Comparison of ENCODE assay signal across 21 cellular contexts in genomic region chr12:52714887-52715281, GRCh38. TPM values are rescaled to one million over a fixed set of nuclear protein-coding genes. Genes with fewer than 3 reads are reported as not detected.
A peak's percentile ranks its signal among the peaks of the same experiment; 100 is the strongest.
DNase-seq lines count a peak whose midpoint lies in the region; TF ChIP-seq lines count a peak whose summit lies in the region.
"Had no signal": no experiment of that assay in that cellular context is flagged by ENCODE, and none has a peak within 500 bp of the region (broad histone marks: within the 10 kb centered on the region; RNA-seq: fewer than 3 reads in every experiment).

No MANE protein-coding gene starts in this region.

- peak overlapping the region; percentile 41 for H3K4me3 Mint-ChIP-seq in activated naive CD4-positive, alpha-beta T cell treated with anti-CD3 and anti-CD28 coated beads for 36 hours
- no peak overlapping the region for H3K4me3 Mint-ChIP-seq in activated naive CD4-positive, alpha-beta T cell treated with anti-CD3 and anti-CD28 coated beads, Interleukin-2, amount 10 ng/mL, durations not matched to agents 7 days and 5 days
- H3K4me3 Mint-ChIP-seq in activated naive CD8-positive, alpha-beta T cell = peak overlapping the region; percentile 68
- H3K4me3 Mint-ChIP-seq in mesothelial cell of epicardium = peak overlapping the region; percentile 28
- H3K4me3 Mint-ChIP-seq in type B pancreatic cell = peak overlapping the region; percentile 51

- intact Hi-C loops in activated naive CD4-positive, alpha-beta T cell treated with anti-CD3 and anti-CD28 coated beads for 36 hours (cut with micrococcal nuclease) = no loop called here

- DNase-seq in activated naive CD4-positive, alpha-beta T cell treated with anti-CD3 and anti-CD28 coated beads for 36 hours = no peak
- DNase-seq in activated naive CD4-positive, alpha-beta T cell treated with anti-CD3 and anti-CD28 coated beads, Interleukin-2, amount 10 ng/mL, durations not matched to agents 7 days and 5 days = no peak
- no peak for DNase-seq in mesothelial cell of epicardium (ENCODE audit: low spot score in 2 of 2, unreplicated experiment in 2 of 2)
- no peak for DNase-seq in type B pancreatic cell (ENCODE audit: extremely low spot score, unreplicated experiment)
- DNase-seq in dedifferentiated amniotic fluid mesenchymal stem cell (ENCODE audit: extremely low spot score) = no peak
- DNase-seq in NCI-H146 (lab: John Stamatoyannopoulos, UW) = no peak
- DNase-seq in NCI-H2107 (lab: John Stamatoyannopoulos, UW) = no peak
- DNase-seq: activated CD4-positive, alpha-beta T cell treated with anti-CD3 and anti-CD28 coated beads, Interleukin-2, amount 50 U/mL, for 1 hour; activated naive CD4-positive, alpha-beta T cell treated with anti-CD3 and anti-CD28 coated beads, Interleukin-2, amount 50 U/mL, for 16 hours; effector CD8-positive, alpha-beta T cell; EL; foreskin keratinocyte; hippocampal formation; left ventricle myocardium superior; NCI-H1436 treated with DMSO at 0.1 percent for 48 hours; T-helper 2 cell had no signal

- no peak overlapping the region for H3K27ac Mint-ChIP-seq in activated naive CD4-positive, alpha-beta T cell treated with anti-CD3 and anti-CD28 coated beads for 36 hours
- no peak overlapping the region for H3K27ac Mint-ChIP-seq in activated naive CD4-positive, alpha-beta T cell treated with anti-CD3 and anti-CD28 coated beads, Interleukin-2, amount 10 ng/mL, durations not matched to agents 7 days and 5 days
- H3K27ac Mint-ChIP-seq in activated naive CD8-positive, alpha-beta T cell = peak overlapping the region; percentile 16
- H3K27ac Mint-ChIP-seq in mesothelial cell of epicardium (no peak overlapping the region), type B pancreatic cell (no peak overlapping the region)
- H3K27ac Mint-ChIP-seq: H9 had no signal

- H3K4me1 Mint-ChIP-seq in activated naive CD4-positive, alpha-beta T cell treated with anti-CD3 and anti-CD28 coated beads for 36 hours (ENCODE audit: low read depth) = peaks cover 12% of the 10 kb centered on the region
- peaks cover 13% of the 10 kb centered on the region for H3K4me1 Mint-ChIP-seq in activated naive CD4-positive, alpha-beta T cell treated with anti-CD3 and anti-CD28 coated beads, Interleukin-2, amount 10 ng/mL, durations not matched to agents 7 days and 5 days
- H3K4me1 Mint-ChIP-seq in activated naive CD8-positive, alpha-beta T cell (ENCODE audit: low read depth) = peaks cover 11% of the 10 kb centered on the region
- H3K4me1 Mint-ChIP-seq in mesothelial cell of epicardium = peaks cover 3% of the 10 kb centered on the region
- H3K4me1 Mint-ChIP-seq in type B pancreatic cell (ENCODE audit: unreplicated experiment) = peaks cover 3% of the 10 kb centered on the region

- H3K9me3 Mint-ChIP-seq in activated naive CD4-positive, alpha-beta T cell treated with anti-CD3 and anti-CD28 coated beads for 36 hours = no peaks in the 10 kb centered on the region
- H3K9me3 Mint-ChIP-seq in activated naive CD4-positive, alpha-beta T cell treated with anti-CD3 and anti-CD28 coated beads, Interleukin-2, amount 10 ng/mL, durations not matched to agents 7 days and 5 days = no peaks in the 10 kb centered on the region
- no peaks in the 10 kb centered on the region for H3K9me3 Mint-ChIP-seq in activated naive CD8-positive, alpha-beta T cell (ENCODE audit: low read depth)
- peaks cover 4% of the 10 kb centered on the region for H3K9me3 Mint-ChIP-seq in mesothelial cell of epicardium
- no peaks in the 10 kb centered on the region for H3K9me3 Mint-ChIP-seq in type B pancreatic cell

- CTCF ChIA-PET in activated naive CD4-positive, alpha-beta T cell treated with anti-CD3 and anti-CD28 coated beads for 36 hours (lab: Charles Lee) = interaction anchor here (0.8 to 1.3 kb wide), 2 partner anchors 156 to 165 kb away, joined by 3 to 4 read pairs; no protein-coding TSS in a partner anchor
- CTCF ChIA-PET in activated naive CD4-positive, alpha-beta T cell treated with anti-CD3 and anti-CD28 coated beads, Interleukin-2, amount 10 ng/mL, durations not matched to agents 7 days and 5 days (lab: Charles Lee) = interaction anchor here (0.7 to 1.4 kb wide), 2 partner anchors 114 to 131 kb away, joined by 3 to 4 read pairs; no protein-coding TSS in a partner anchor

- H3K36me3 Mint-ChIP-seq in activated naive CD4-positive, alpha-beta T cell treated with anti-CD3 and anti-CD28 coated beads for 36 hours (ENCODE audit: low read depth) = no peaks in the 10 kb centered on the region
- H3K36me3 Mint-ChIP-seq in activated naive CD4-positive, alpha-beta T cell treated with anti-CD3 and anti-CD28 coated beads, Interleukin-2, amount 10 ng/mL, durations not matched to agents 7 days and 5 days = no peaks in the 10 kb centered on the region
- no peaks in the 10 kb centered on the region for H3K36me3 Mint-ChIP-seq in activated naive CD8-positive, alpha-beta T cell
- H3K36me3 Mint-ChIP-seq in mesothelial cell of epicardium (no peaks in the 10 kb centered on the region), type B pancreatic cell (no peaks in the 10 kb centered on the region)

- H3K27me3 Mint-ChIP-seq in activated naive CD4-positive, alpha-beta T cell treated with anti-CD3 and anti-CD28 coated beads for 36 hours (ENCODE audit: low read depth) = peaks cover 6% of the 10 kb centered on the region
- H3K27me3 Mint-ChIP-seq in activated naive CD4-positive, alpha-beta T cell treated with anti-CD3 and anti-CD28 coated beads, Interleukin-2, amount 10 ng/mL, durations not matched to agents 7 days and 5 days = peaks cover 60% of the 10 kb centered on the region
- peaks cover 4% of the 10 kb centered on the region for H3K27me3 Mint-ChIP-seq in activated naive CD8-positive, alpha-beta T cell
- H3K27me3 Mint-ChIP-seq in mesothelial cell of epicardium (ENCODE audit: low read depth) (peaks cover 75% of the 10 kb centered on the region), type B pancreatic cell (peaks cover 58% of the 10 kb centered on the region)

- TF ChIP-seq CTCF in mesothelial cell of epicardium (IDR thresholded peaks at IDR 0.05; ENCODE audit: unreplicated experiment) (no peak), type B pancreatic cell (conservative IDR thresholded peaks at IDR 0.05) (no peak)

RNA-seq across cellular contexts. Expression of gene KRT77, which starts 11.6 kb away (rescaled TPM):
- total RNA-seq in activated naive CD4-positive, alpha-beta T cell treated with anti-CD3 and anti-CD28 coated beads for 36 hours = not detected
- total RNA-seq in mesothelial cell of epicardium = not detected in 3 replicates
- total RNA-seq in type B pancreatic cell (ENCODE audit: low replicate concordance) = 0.27 and 2.3 TPM in 2 replicates
- total RNA-seq: foreskin keratinocyte, H9, left ventricle myocardium superior, renal cortical epithelial cell, RPMI7951, stomach had no signal

RNA-seq across cellular contexts. Expression of gene KRT1, which starts 34.7 kb away (rescaled TPM):
- not detected for total RNA-seq in activated naive CD4-positive, alpha-beta T cell treated with anti-CD3 and anti-CD28 coated beads for 36 hours
- total RNA-seq in mesothelial cell of epicardium (not detected in 3 replicates), type B pancreatic cell (ENCODE audit: low replicate concordance) (269 and 837 TPM in 2 replicates)
- total RNA-seq: H9, renal cortical epithelial cell, RPMI7951 had no signal

Comparison
In these comparisons a context has a peak if more than half of its experiments do, and no peak if none do; other contexts are left out.
1. RNA of gene KRT1, which starts 34.7 kb away (total RNA-seq): 269 to 837 TPM in type B pancreatic cell; not detected in activated naive CD4-positive, alpha-beta T cell treated with anti-CD3 and anti-CD28 coated beads for 36 hours and not detected in mesothelial cell of epicardium; every median in the first group is over 100 times any median in the second.